Comparison of ENCODE assay signal across 12 cellular contexts in the genomic region with DNA sequence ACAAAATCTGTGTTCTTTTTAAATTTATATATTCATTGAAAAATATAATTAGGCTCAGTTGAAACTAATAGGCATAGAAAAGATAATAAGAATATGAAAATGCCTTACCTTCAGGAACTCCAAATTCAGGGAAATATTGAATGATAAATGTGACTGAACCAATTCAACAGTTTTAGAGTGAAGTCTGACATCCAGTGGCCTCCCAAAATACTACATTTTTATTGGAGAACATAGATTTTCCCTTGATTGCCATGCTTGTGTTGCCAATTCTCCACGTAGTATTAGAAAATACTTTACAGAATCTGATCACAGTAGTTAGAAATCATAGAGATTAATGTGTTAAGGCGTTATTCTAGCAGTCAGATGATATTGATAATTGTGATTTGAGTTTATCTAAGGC.
A peak's percentile ranks its signal among the peaks of the same experiment; 100 is the strongest.
DNase-seq lines count a peak whose midpoint lies in the region; ATAC-seq, FAIRE-seq and TF ChIP-seq lines count a peak whose summit lies in the region.
"Had no signal": no experiment of that assay in that cellular context is flagged by ENCODE, and none has a peak within 500 bp of the region (broad histone marks: within the 10 kb centered on the region; RNA-seq: fewer than 3 reads in every experiment).

No MANE protein-coding gene starts in this region.

- H3K36me3 ChIP-seq in kidney epithelial cell (ENCODE audit: control insufficient read depth, insufficient read depth, low read length) = no peaks in the 10 kb centered on the region

- no peaks in the 10 kb centered on the region for H3K36me3 Mint-ChIP-seq in activated CD4-positive, alpha-beta T cell treated with anti-CD3 and anti-CD28 coated beads for 36 hours (ENCODE audit: low read depth)

- H3K4me3 Mint-ChIP-seq in activated CD4-positive, alpha-beta T cell treated with anti-CD3 and anti-CD28 coated beads for 36 hours = no peak overlapping the region
- H3K4me3 Mint-ChIP-seq: activated T-cell treated with anti-CD3 and anti-CD28 coated beads, Interleukin-2, amount 50 U/mL, for 72 hours had no signal

- H3K4me3 ChIP-seq in astrocyte of the cerebellum (ENCODE audit: low read depth, low read length) (no peak overlapping the region), kidney epithelial cell (ENCODE audit: low read depth, low read length) (no peak overlapping the region)

- in situ Hi-C loops in astrocyte of the cerebellum (cut with HindIII; ENCODE audit: low sequenced_read_pairs) = no loop called here

- no peaks in the 10 kb centered on the region for H3K9me3 Mint-ChIP-seq in activated CD4-positive, alpha-beta T cell treated with anti-CD3 and anti-CD28 coated beads for 36 hours (ENCODE audit: low read depth)
- H3K9me3 Mint-ChIP-seq: activated T-cell treated with anti-CD3 and anti-CD28 coated beads, Interleukin-2, amount 50 U/mL, for 72 hours had no signal

- ATAC-seq in HG03342 (IDR thresholded peaks at IDR 0.05; ENCODE audit: unreplicated experiment) (no peak), GM21825 (IDR thresholded peaks at IDR 0.05; ENCODE audit: unreplicated experiment) (no peak)
- no peak for ATAC-seq in activated CD4-positive, alpha-beta T cell treated with anti-CD3 and anti-CD28 coated beads for 36 hours
- ATAC-seq: left cardiac atrium had no signal

- H3K4me1 Mint-ChIP-seq in activated CD4-positive, alpha-beta T cell treated with anti-CD3 and anti-CD28 coated beads for 36 hours = no peaks in the 10 kb centered on the region

- H3K27ac Mint-ChIP-seq in activated CD4-positive, alpha-beta T cell treated with anti-CD3 and anti-CD28 coated beads for 36 hours = no peak overlapping the region
- H3K27ac Mint-ChIP-seq: activated T-cell treated with anti-CD3 and anti-CD28 coated beads, Interleukin-2, amount 50 U/mL, for 72 hours had no signal

- no peaks in the 10 kb centered on the region for H3K27me3 ChIP-seq in kidney epithelial cell (ENCODE audit: control insufficient read depth, insufficient read depth, low read length)

- peaks cover 13% of the 10 kb centered on the region for H3K27me3 Mint-ChIP-seq in activated CD4-positive, alpha-beta T cell treated with anti-CD3 and anti-CD28 coated beads for 36 hours

- TF ChIP-seq POLR2A in GM12892 (IDR thresholded peaks at IDR 0.05; ENCODE audit: low read depth, low read length) = no peak

- TF ChIP-seq CTCF in LNCAP (IDR thresholded peaks at IDR 0.05) (peak; percentile 20; the same call in 1 of the 2 replicates), astrocyte of the cerebellum (IDR thresholded peaks at IDR 0.05; ENCODE audit: low read depth, low read length, missing control alignments) (peak; percentile 29), kidney epithelial cell (IDR thresholded peaks at IDR 0.05; ENCODE audit: insufficient read depth, low read length, poor library complexity, severe bottlenecking) (peak; percentile 26)

- FAIRE-seq in GM12892 (lab: Jason Lieb, UNC) = no peak

- CTCF ChIA-PET in activated CD4-positive, alpha-beta T cell treated with anti-CD3 and anti-CD28 coated beads for 36 hours (lab: Charles Lee) = no interaction called here

- intact Hi-C loops in activated CD4-positive, alpha-beta T cell treated with anti-CD3 and anti-CD28 coated beads for 36 hours (cut with DNase I, micrococcal nuclease) = loop anchor here (5.0 to 10.0 kb wide), 8 partner anchors 69 to 1774 kb away; partner anchors contain the start of gene GATA3 (in 1 of the 2)

- DNase-seq in AG20443 (ENCODE audit: low spot score) (peak; percentile 12), astrocyte of the cerebellum (ENCODE audit: low read depth) (no peak), kidney epithelial cell (ENCODE audit: low read depth) (no peak), GM12892 (ENCODE audit: insufficient read length) (no peak)
- no peak for DNase-seq in activated CD4-positive, alpha-beta T cell treated with anti-CD3 and anti-CD28 coated beads for 36 hours
- DNase-seq: activated T-cell treated with anti-CD3 and anti-CD28 coated beads, Interleukin-2, amount 50 U/mL, for 72 hours; COR-L47; left cardiac atrium; NCI-H226 had no signal

- POLR2A ChIA-PET in activated CD4-positive, alpha-beta T cell treated with anti-CD3 and anti-CD28 coated beads for 36 hours (lab: Charles Lee) = no interaction called here
